1 cellular context compared by ENCODE assay signal in the genomic region with DNA sequence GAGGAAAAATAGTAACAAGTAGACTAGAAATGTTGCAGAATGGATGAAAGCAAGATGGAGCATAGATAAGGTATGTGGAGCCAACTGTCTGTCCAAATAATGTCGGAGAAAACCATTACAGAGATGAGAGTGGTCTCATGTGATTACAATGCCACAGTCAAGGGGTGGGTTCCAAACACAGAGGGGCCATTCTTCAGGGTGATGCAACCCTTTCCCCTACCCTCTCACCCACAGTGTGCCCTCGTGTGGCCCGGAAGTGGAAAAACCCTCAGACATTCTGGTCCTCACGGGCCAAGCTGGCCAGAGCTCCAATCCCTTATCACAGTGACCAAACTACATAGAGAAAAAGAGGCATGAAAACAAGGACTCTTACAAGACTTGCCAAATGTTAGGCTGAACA.
TF ChIP-seq lines count a peak whose summit lies in the region.

No MANE protein-coding gene starts in this region.

TF ChIP-seq in HCT116, 20 proteins besides CTCF, POLR2A, EP300 and RAD21 (continued from another document):
- TF ChIP-seq, protein P1, sequence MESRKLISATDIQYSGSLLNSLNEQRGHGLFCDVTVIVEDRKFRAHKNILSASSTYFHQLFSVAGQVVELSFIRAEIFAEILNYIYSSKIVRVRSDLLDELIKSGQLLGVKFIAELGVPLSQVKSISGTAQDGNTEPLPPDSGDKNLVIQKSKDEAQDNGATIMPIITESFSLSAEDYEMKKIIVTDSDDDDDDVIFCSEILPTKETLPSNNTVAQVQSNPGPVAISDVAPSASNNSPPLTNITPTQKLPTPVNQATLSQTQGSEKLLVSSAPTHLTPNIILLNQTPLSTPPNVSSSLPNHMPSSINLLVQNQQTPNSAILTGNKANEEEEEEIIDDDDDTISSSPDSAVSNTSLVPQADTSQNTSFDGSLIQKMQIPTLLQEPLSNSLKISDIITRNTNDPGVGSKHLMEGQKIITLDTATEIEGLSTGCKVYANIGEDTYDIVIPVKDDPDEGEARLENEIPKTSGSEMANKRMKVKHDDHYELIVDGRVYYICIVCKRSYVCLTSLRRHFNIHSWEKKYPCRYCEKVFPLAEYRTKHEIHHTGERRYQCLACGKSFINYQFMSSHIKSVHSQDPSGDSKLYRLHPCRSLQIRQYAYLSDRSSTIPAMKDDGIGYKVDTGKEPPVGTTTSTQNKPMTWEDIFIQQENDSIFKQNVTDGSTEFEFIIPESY (IDR thresholded peaks at IDR 0.05; ENCODE audit: extremely low read depth, insufficient replicate concordance, low read length), result no peak
- TF ChIP-seq TCF7L2 (IDR thresholded peaks at IDR 0.05; ENCODE audit: borderline replicate concordance, extremely low read depth, insufficient read depth, insufficient read length) (no peak), CEBPB (IDR thresholded peaks at IDR 0.05; ENCODE audit: low read depth) (no peak)
